2 cellular contexts compared by ENCODE assay signal in the genomic region with DNA sequence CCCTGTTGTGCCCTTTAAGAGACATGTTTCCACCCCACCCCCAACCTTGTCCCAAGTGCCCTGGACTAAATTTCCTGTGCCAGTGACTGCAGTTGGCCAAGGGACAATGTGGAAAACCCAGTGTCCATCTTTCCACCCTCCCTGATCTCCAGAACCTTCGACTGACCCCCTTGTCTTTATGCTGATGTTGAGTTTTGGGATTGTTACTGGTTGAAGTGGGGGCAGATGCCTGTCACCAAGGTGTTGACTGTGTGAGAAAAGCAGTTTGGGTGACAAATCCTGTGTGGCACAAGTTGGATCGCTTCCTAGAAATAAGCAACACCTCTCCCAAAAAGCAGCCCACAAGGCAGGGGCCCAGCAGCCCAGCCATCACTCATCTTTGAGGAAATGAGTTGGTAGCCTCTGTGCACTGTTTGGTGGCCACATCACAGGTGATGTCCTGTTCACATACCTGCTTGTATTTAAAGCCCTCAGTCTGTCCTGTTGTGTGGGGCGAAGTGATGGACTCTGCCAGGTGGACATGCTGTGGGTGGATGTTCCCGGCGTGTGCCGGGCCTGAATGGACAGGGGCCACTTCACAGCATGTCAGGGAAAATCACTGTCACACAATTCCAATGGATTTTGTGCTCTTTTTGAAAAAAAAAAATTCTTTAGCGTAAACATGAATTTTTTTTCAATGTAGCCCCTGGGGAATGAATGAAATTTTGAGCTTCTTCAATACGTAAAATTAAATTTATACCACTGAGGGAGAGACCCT.
TF ChIP-seq lines count a peak whose summit lies in the region.

No MANE protein-coding gene starts in this region.

TF ChIP-seq in SK-N-SH, 30 proteins besides CTCF, POLR2A, EP300 and RAD21:
- no peak for TF ChIP-seq TAF1 (IDR thresholded peaks at IDR 0.05; ENCODE audit: borderline replicate concordance, low read depth, low read length)
- no peak for TF ChIP-seq EZH2phosphoT487 (IDR thresholded peaks at IDR 0.05; ENCODE audit: borderline replicate concordance, low read depth)
- TF ChIP-seq FOSL2 (IDR thresholded peaks at IDR 0.05; ENCODE audit: borderline replicate concordance, low read depth) = no peak
- no peak for TF ChIP-seq USF1 (IDR thresholded peaks at IDR 0.05; ENCODE audit: borderline replicate concordance, low read depth)
- no peak for TF ChIP-seq FOXM1 (IDR thresholded peaks at IDR 0.05; ENCODE audit: low read depth)
- TF ChIP-seq, protein P1, sequence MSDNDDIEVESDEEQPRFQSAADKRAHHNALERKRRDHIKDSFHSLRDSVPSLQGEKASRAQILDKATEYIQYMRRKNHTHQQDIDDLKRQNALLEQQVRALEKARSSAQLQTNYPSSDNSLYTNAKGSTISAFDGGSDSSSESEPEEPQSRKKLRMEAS (IDR thresholded peaks at IDR 0.05; ENCODE audit: low read depth) = no peak
- TF ChIP-seq, protein P2, sequence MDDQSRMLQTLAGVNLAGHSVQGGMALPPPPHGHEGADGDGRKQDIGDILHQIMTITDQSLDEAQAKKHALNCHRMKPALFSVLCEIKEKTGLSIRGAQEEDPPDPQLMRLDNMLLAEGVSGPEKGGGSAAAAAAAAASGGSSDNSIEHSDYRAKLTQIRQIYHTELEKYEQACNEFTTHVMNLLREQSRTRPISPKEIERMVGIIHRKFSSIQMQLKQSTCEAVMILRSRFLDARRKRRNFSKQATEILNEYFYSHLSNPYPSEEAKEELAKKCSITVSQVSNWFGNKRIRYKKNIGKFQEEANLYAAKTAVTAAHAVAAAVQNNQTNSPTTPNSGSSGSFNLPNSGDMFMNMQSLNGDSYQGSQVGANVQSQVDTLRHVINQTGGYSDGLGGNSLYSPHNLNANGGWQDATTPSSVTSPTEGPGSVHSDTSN (IDR thresholded peaks at IDR 0.05) = no peak
- TF ChIP-seq, protein P3, sequence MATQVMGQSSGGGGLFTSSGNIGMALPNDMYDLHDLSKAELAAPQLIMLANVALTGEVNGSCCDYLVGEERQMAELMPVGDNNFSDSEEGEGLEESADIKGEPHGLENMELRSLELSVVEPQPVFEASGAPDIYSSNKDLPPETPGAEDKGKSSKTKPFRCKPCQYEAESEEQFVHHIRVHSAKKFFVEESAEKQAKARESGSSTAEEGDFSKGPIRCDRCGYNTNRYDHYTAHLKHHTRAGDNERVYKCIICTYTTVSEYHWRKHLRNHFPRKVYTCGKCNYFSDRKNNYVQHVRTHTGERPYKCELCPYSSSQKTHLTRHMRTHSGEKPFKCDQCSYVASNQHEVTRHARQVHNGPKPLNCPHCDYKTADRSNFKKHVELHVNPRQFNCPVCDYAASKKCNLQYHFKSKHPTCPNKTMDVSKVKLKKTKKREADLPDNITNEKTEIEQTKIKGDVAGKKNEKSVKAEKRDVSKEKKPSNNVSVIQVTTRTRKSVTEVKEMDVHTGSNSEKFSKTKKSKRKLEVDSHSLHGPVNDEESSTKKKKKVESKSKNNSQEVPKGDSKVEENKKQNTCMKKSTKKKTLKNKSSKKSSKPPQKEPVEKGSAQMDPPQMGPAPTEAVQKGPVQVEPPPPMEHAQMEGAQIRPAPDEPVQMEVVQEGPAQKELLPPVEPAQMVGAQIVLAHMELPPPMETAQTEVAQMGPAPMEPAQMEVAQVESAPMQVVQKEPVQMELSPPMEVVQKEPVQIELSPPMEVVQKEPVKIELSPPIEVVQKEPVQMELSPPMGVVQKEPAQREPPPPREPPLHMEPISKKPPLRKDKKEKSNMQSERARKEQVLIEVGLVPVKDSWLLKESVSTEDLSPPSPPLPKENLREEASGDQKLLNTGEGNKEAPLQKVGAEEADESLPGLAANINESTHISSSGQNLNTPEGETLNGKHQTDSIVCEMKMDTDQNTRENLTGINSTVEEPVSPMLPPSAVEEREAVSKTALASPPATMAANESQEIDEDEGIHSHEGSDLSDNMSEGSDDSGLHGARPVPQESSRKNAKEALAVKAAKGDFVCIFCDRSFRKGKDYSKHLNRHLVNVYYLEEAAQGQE (IDR thresholded peaks at IDR 0.05; ENCODE audit: low read depth, low read length) = no peak
- no peak for TF ChIP-seq RFX5 (IDR thresholded peaks at IDR 0.05; ENCODE audit: low read length)

TF ChIP-seq in SK-N-SH treated with all-trans-retinoic acid at 6 μM for 48 hours, 23 proteins besides CTCF, POLR2A, EP300 and RAD21:
- TF ChIP-seq ZFP30 (CRISPR knock-in tag; IDR thresholded peaks at IDR 0.05) = no peak
- no peak for TF ChIP-seq ZFP3 (CRISPR knock-in tag; IDR thresholded peaks at IDR 0.05)
- TF ChIP-seq ZNF8 (CRISPR knock-in tag; IDR thresholded peaks at IDR 0.05) = no peak
- TF ChIP-seq TCF4 (CRISPR knock-in tag; IDR thresholded peaks at IDR 0.05; ENCODE audit: borderline replicate concordance) = no peak
- TF ChIP-seq CSDC2 (CRISPR knock-in tag; IDR thresholded peaks at IDR 0.05) = no peak
- no peak for TF ChIP-seq ZC3H10 (CRISPR knock-in tag; IDR thresholded peaks at IDR 0.05)
- TF ChIP-seq CSRNP3 (CRISPR knock-in tag; IDR thresholded peaks at IDR 0.05) = no peak
- TF ChIP-seq ARNTL (CRISPR knock-in tag; IDR thresholded peaks at IDR 0.05; ENCODE audit: borderline replicate concordance, low read depth) = no peak
- no peak for TF ChIP-seq TOX (CRISPR knock-in tag; IDR thresholded peaks at IDR 0.05; ENCODE audit: borderline replicate concordance)
- no peak for TF ChIP-seq ISL1 (CRISPR knock-in tag; IDR thresholded peaks at IDR 0.05)
